In genomic region chr1:168084396-168085231, GRCh38 we compare ENCODE assay signal across 1 cellular context.
TF ChIP-seq lines count a peak whose summit lies in the region.

No MANE protein-coding gene starts in this region.

TF ChIP-seq in K562, 482 proteins besides CTCF, POLR2A, EP300 and RAD21 (continued from another document):
- no peak for TF ChIP-seq ZFP36 (IDR thresholded peaks at IDR 0.05; ENCODE audit: low read depth, low read length, partially characterized antibody)
- TF ChIP-seq RB1 (IDR thresholded peaks at IDR 0.05; ENCODE audit: low read depth), result 0 out of 2 replicates have a peak, but pooled peaks have one; percentile 42
- no peak for TF ChIP-seq ARID2 (IDR thresholded peaks at IDR 0.05)
- TF ChIP-seq TRIM28 (IDR thresholded peaks at IDR 0.05), result 0 out of 2 replicates have a peak, but pooled peaks have one; percentile 11
- TF ChIP-seq SREBF2 (CRISPR knock-in tag; IDR thresholded peaks at IDR 0.05), result no peak
- TF ChIP-seq RFX1 (IDR thresholded peaks at IDR 0.05), result no peak
- TF ChIP-seq CC2D1A (IDR thresholded peaks at IDR 0.05), result no peak
- TF ChIP-seq TEAD4 (IDR thresholded peaks at IDR 0.05; ENCODE audit: low read length), result no peak
- TF ChIP-seq TEAD4 (CRISPR knock-in tag; IDR thresholded peaks at IDR 0.05; ENCODE audit: borderline replicate concordance), result no peak
- TF ChIP-seq TSHZ1 (CRISPR knock-in tag; IDR thresholded peaks at IDR 0.05), result no peak
- no peak for TF ChIP-seq SOX6 (IDR thresholded peaks at IDR 0.05)
- TF ChIP-seq MAX (CRISPR knock-in tag; IDR thresholded peaks at IDR 0.05), result 0 out of 2 replicates have a peak, but pooled peaks have one; percentile 12
- TF ChIP-seq RBBP5 (IDR thresholded peaks at IDR 0.05; ENCODE audit: borderline replicate concordance, insufficient read depth, low read length, poor library complexity, severe bottlenecking), result no peak
- TF ChIP-seq SIN3B (IDR thresholded peaks at IDR 0.05; ENCODE audit: low read depth), result no peak
- no peak for TF ChIP-seq DMBX1 (CRISPR knock-in tag; IDR thresholded peaks at IDR 0.05; ENCODE audit: borderline replicate concordance)
- no peak for TF ChIP-seq ZNF384 (IDR thresholded peaks at IDR 0.05; ENCODE audit: low read depth, low read length)
- TF ChIP-seq ELF1 (tag; IDR thresholded peaks at IDR 0.05), result no peak
- peak; percentile 49; the same call in 1 of the 2 replicates for TF ChIP-seq NFE2L1 (tag; IDR thresholded peaks at IDR 0.05; ENCODE audit: borderline replicate concordance, low read depth)
- TF ChIP-seq MAFF (IDR thresholded peaks at IDR 0.05; ENCODE audit: low read length), result peak; percentile 45; the same call in 1 of the 2 replicates
- no peak for TF ChIP-seq TAL1 (IDR thresholded peaks at IDR 0.05)
- no peak for TF ChIP-seq CREB3 (tag; conservative IDR thresholded peaks at IDR 0.05; ENCODE audit: low read depth)
- no peak for TF ChIP-seq EP400 (IDR thresholded peaks at IDR 0.05)
- no peak for TF ChIP-seq HNRNPK (IDR thresholded peaks at IDR 0.05; ENCODE audit: low read depth, low read length, poor library complexity, severe bottlenecking)
- TF ChIP-seq, protein P1, sequence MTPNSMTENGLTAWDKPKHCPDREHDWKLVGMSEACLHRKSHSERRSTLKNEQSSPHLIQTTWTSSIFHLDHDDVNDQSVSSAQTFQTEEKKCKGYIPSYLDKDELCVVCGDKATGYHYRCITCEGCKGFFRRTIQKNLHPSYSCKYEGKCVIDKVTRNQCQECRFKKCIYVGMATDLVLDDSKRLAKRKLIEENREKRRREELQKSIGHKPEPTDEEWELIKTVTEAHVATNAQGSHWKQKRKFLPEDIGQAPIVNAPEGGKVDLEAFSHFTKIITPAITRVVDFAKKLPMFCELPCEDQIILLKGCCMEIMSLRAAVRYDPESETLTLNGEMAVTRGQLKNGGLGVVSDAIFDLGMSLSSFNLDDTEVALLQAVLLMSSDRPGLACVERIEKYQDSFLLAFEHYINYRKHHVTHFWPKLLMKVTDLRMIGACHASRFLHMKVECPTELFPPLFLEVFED (CRISPR knock-in tag; conservative IDR thresholded peaks at IDR 0.05), result peak; percentile 60; the same call in 1 of the 2 replicates
- TF ChIP-seq ZBTB17 (CRISPR knock-in tag; IDR thresholded peaks at IDR 0.05), result no peak
- no peak for TF ChIP-seq ZNF263 (CRISPR knock-in tag; IDR thresholded peaks at IDR 0.05; ENCODE audit: borderline replicate concordance)
- TF ChIP-seq, protein P2, sequence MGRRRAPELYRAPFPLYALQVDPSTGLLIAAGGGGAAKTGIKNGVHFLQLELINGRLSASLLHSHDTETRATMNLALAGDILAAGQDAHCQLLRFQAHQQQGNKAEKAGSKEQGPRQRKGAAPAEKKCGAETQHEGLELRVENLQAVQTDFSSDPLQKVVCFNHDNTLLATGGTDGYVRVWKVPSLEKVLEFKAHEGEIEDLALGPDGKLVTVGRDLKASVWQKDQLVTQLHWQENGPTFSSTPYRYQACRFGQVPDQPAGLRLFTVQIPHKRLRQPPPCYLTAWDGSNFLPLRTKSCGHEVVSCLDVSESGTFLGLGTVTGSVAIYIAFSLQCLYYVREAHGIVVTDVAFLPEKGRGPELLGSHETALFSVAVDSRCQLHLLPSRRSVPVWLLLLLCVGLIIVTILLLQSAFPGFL (CRISPR knock-in tag; IDR thresholded peaks at IDR 0.05), result no peak
- no peak for TF ChIP-seq MED1 (CRISPR knock-in tag; IDR thresholded peaks at IDR 0.05; ENCODE audit: borderline replicate concordance)
- no peak for TF ChIP-seq GTF2A2 (tag; IDR thresholded peaks at IDR 0.05)
- TF ChIP-seq POLR2G (IDR thresholded peaks at IDR 0.05; ENCODE audit: low read depth, low read length), result no peak
- TF ChIP-seq ZNF668 (CRISPR knock-in tag; IDR thresholded peaks at IDR 0.05), result no peak
- 0 out of 2 replicates have a peak, but pooled peaks have one; percentile 29 for TF ChIP-seq ATF4 (CRISPR knock-in tag; IDR thresholded peaks at IDR 0.05)
- peak; percentile 80 for TF ChIP-seq SMC3 (conservative IDR thresholded peaks at IDR 0.05; ENCODE audit: insufficient read depth, low read depth, low read length)
- no peak for TF ChIP-seq ZNF584 (CRISPR knock-in tag; IDR thresholded peaks at IDR 0.05; ENCODE audit: low read depth)
- TF ChIP-seq KAT8 (IDR thresholded peaks at IDR 0.05; ENCODE audit: low read depth), result no peak
- no peak for TF ChIP-seq ASH1L (IDR thresholded peaks at IDR 0.05; ENCODE audit: borderline replicate concordance, low read depth, partially characterized antibody)
- no peak for TF ChIP-seq RBFOX2 (IDR thresholded peaks at IDR 0.05; ENCODE audit: low read depth, low read length)
- no peak for TF ChIP-seq DACH1 (IDR thresholded peaks at IDR 0.05; ENCODE audit: partially characterized antibody)
- no peak for TF ChIP-seq YBX1 (IDR thresholded peaks at IDR 0.05)
- TF ChIP-seq NFE2 (IDR thresholded peaks at IDR 0.05; ENCODE audit: low read depth), result peak; percentile 71; the same call in 1 of the 2 replicates
- no peak for TF ChIP-seq ZNF717 (CRISPR knock-in tag; IDR thresholded peaks at IDR 0.05)
- TF ChIP-seq ZNF146 (CRISPR knock-in tag; IDR thresholded peaks at IDR 0.05; ENCODE audit: unreplicated experiment), result no peak
- no peak for TF ChIP-seq MEF2D (tag; conservative IDR thresholded peaks at IDR 0.05; ENCODE audit: low read depth)
- TF ChIP-seq, protein P3, sequence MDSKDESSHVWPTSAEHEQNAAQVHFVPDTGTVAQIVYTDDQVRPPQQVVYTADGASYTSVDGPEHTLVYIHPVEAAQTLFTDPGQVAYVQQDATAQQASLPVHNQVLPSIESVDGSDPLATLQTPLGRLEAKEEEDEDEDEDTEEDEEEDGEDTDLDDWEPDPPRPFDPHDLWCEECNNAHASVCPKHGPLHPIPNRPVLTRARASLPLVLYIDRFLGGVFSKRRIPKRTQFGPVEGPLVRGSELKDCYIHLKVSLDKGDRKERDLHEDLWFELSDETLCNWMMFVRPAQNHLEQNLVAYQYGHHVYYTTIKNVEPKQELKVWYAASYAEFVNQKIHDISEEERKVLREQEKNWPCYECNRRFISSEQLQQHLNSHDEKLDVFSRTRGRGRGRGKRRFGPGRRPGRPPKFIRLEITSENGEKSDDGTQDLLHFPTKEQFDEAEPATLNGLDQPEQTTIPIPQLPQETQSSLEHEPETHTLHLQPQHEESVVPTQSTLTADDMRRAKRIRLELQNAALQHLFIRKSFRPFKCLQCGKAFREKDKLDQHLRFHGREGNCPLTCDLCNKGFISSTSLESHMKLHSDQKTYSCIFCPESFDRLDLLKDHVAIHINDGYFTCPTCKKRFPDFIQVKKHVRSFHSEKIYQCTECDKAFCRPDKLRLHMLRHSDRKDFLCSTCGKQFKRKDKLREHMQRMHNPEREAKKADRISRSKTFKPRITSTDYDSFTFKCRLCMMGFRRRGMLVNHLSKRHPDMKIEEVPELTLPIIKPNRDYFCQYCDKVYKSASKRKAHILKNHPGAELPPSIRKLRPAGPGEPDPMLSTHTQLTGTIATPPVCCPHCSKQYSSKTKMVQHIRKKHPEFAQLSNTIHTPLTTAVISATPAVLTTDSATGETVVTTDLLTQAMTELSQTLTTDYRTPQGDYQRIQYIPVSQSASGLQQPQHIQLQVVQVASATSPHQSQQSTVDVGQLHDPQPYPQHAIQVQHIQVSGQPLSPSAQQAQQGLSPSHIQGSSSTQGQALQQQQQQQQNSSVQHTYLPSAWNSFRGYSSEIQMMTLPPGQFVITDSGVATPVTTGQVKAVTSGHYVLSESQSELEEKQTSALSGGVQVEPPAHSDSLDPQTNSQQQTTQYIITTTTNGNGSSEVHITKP (IDR thresholded peaks at IDR 0.05; ENCODE audit: partially characterized antibody), result no peak
- no peak for TF ChIP-seq HSF4 (CRISPR knock-in tag; IDR thresholded peaks at IDR 0.05; ENCODE audit: borderline replicate concordance)
- no peak for TF ChIP-seq TGIF2 (CRISPR knock-in tag; IDR thresholded peaks at IDR 0.05)
- TF ChIP-seq HDAC1 (IDR thresholded peaks at IDR 0.05), result no peak
- TF ChIP-seq PPARD (CRISPR knock-in tag; IDR thresholded peaks at IDR 0.05), result no peak
- TF ChIP-seq GABPA (tag; conservative IDR thresholded peaks at IDR 0.05; ENCODE audit: low read depth), result no peak
- TF ChIP-seq, protein P4, sequence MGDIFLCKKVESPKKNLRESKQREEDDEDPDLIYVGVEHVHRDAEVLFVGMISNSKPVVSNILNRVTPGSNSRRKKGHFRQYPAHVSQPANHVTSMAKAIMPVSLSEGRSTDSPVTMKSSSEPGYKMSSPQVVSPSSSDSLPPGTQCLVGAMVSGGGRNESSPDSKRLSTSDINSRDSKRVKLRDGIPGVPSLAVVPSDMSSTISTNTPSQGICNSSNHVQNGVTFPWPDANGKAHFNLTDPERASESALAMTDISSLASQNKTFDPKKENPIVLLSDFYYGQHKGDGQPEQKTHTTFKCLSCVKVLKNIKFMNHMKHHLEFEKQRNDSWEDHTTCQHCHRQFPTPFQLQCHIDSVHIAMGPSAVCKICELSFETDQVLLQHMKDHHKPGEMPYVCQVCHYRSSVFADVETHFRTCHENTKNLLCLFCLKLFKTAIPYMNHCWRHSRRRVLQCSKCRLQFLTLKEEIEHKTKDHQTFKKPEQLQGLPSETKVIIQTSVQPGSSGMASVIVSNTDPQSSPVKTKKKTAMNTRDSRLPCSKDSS (IDR thresholded peaks at IDR 0.05; ENCODE audit: low read depth, partially characterized antibody), result no peak
- TF ChIP-seq ATF7 (IDR thresholded peaks at IDR 0.05), result 0 out of 2 replicates have a peak, but pooled peaks have one; percentile 18
- TF ChIP-seq ZNF184 (CRISPR knock-in tag; IDR thresholded peaks at IDR 0.05), result no peak
TF ChIP-seq in K562: peak in this region for 33.
